ENCODE assay signal across 26 cellular contexts in the genomic region with DNA sequence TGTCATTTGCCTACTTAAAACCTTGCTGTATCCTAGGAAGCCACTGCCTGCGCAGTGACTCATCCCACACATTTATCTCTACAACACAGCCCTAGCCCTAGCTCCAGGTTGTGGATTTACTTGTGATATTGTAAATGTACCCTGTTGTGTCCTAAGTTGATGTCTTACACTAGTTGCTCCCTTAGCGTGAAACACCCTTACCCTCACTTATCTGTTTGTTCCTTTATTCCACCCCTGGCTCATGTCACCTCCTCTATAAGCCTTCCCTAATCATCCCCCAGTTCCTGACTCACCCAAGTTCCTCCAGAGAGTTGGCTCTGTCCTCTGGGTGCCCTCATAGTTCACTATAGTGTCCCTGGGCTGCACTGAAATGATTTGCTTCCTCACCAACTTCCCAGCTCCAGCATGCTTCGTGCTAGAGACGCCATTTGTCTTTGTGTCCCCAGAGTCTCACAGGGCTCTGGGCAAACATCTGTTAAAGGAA.
DNase-seq lines count a peak whose midpoint lies in the region; ATAC-seq and TF ChIP-seq lines count a peak whose summit lies in the region.
"Had no signal": no experiment of that assay in that cellular context is flagged by ENCODE, and none has a peak within 500 bp of the region (broad histone marks: within the 10 kb centered on the region; RNA-seq: fewer than 3 reads in every experiment).

No MANE protein-coding gene starts in this region.

- intact Hi-C loops in MCF 10A (cut with micrococcal nuclease) = no loop called here
- intact Hi-C loops in mammary epithelial cell (cut with micrococcal nuclease) = no loop called here

- H4K20me1 ChIP-seq in mammary epithelial cell (ENCODE audit: insufficient read depth, low read length) = no peaks in the 10 kb centered on the region

- H2BK12ac ChIP-seq in mesenchymal stem cell (ENCODE audit: low read length in 2 of 2) = no peak overlapping the region

- no peak overlapping the region for H2BK5ac ChIP-seq in mesenchymal stem cell (ENCODE audit: low read depth, low read length, poor library complexity, severe bottlenecking)

- H3K36me3 Mint-ChIP-seq in MCF 10A (ENCODE audit: insufficient read depth, unreplicated experiment) (no peaks in the 10 kb centered on the region), WTC11 (no peaks in the 10 kb centered on the region)
- no peaks in the 10 kb centered on the region for H3K36me3 Mint-ChIP-seq in stimulated activated effector memory CD8-positive, alpha-beta T cell treated with anti-CD3 and anti-CD28 coated beads, Interleukin-12 subunit alpha, Interleukin-12 subunit beta, amount 100 ng/mL, for 72 hours
- H3K36me3 Mint-ChIP-seq: CD8-positive, alpha-beta memory T cell; stimulated activated naive B cell treated with anti-CD40 and anti-IgM and Interleukin-4, amounts not matched to agents 10 μg/mL and 1 μg/mL and 100 μg/mL, for 72 hours; T-cell had no signal

- no peak for TF ChIP-seq CTCF in MCF 10A (IDR thresholded peaks at IDR 0.05; ENCODE audit: unreplicated experiment)
- TF ChIP-seq CTCF in mammary epithelial cell (conservative IDR thresholded peaks at IDR 0.05 in 1 of 2, IDR thresholded peaks at IDR 0.05 in 1 of 2; ENCODE audit: extremely low read depth in 1 of 2, insufficient read depth in 1 of 2, low read depth in 1 of 2, low read length in 2 of 2) = no peak
- TF ChIP-seq CTCF in WTC11 (IDR thresholded peaks at IDR 0.05) = no peak

- H3K4me1 Mint-ChIP-seq in MCF 10A (ENCODE audit: insufficient read depth, unreplicated experiment) (peaks cover 5% of the 10 kb centered on the region), WTC11 (peaks cover 4% of the 10 kb centered on the region; the same call in 1 of the 2 replicates)
- H3K4me1 Mint-ChIP-seq in stimulated activated effector memory CD8-positive, alpha-beta T cell treated with anti-CD3 and anti-CD28 coated beads, Interleukin-12 subunit alpha, Interleukin-12 subunit beta, amount 100 ng/mL, for 72 hours = no peaks in the 10 kb centered on the region
- H3K4me1 Mint-ChIP-seq: CD8-positive, alpha-beta memory T cell; stimulated activated naive B cell treated with anti-CD40 and anti-IgM and Interleukin-4, amounts not matched to agents 10 μg/mL and 1 μg/mL and 100 μg/mL, for 72 hours; T-cell had no signal

- H2BK120ac ChIP-seq in mesenchymal stem cell (ENCODE audit: low read depth, low read length) = no peak overlapping the region

- no peaks in the 10 kb centered on the region for H3K9me3 Mint-ChIP-seq in MCF 10A (ENCODE audit: unreplicated experiment)
- no peaks in the 10 kb centered on the region for H3K9me3 Mint-ChIP-seq in WTC11
- peaks cover 6% of the 10 kb centered on the region for H3K9me3 Mint-ChIP-seq in stimulated activated effector memory CD8-positive, alpha-beta T cell treated with anti-CD3 and anti-CD28 coated beads, Interleukin-12 subunit alpha, Interleukin-12 subunit beta, amount 100 ng/mL, for 72 hours
- H3K9me3 Mint-ChIP-seq: stimulated activated naive B cell treated with anti-CD40 and anti-IgM and Interleukin-4, amounts not matched to agents 10 μg/mL and 1 μg/mL and 100 μg/mL, for 72 hours had no signal

- H3K4me2 ChIP-seq in mammary epithelial cell (ENCODE audit: insufficient read depth, low read depth, low read length) (no peak overlapping the region), mesenchymal stem cell (ENCODE audit: low read length, poor library complexity, severe bottlenecking) (no peak overlapping the region)

- dilution Hi-C loops in mammary epithelial cell (cut with HindIII; ENCODE audit: low sequenced_read_pairs) = no loop called here

- in situ Hi-C loops in mammary epithelial cell (cut with MboI; ENCODE audit: low sequenced_read_pairs in 2 of 2) = no loop called here

- H3K27me3 ChIP-seq in mammary epithelial cell (ENCODE audit: insufficient read depth, low read length) (no peaks in the 10 kb centered on the region), mesenchymal stem cell (ENCODE audit: control insufficient read depth in 1 of 2, insufficient read depth in 1 of 2, low read length in 2 of 2) (no peaks in the 10 kb centered on the region)
- H3K27me3 ChIP-seq: colonic mucosa, sigmoid colon, SJCRH30 had no signal

- no peak overlapping the region for H3K9ac ChIP-seq in mammary epithelial cell (ENCODE audit: insufficient read depth, low read length)
- no peak overlapping the region for H3K9ac ChIP-seq in mesenchymal stem cell (ENCODE audit: low read length)

- H3K27ac Mint-ChIP-seq in MCF 10A (ENCODE audit: low read depth, unreplicated experiment) = peak overlapping the region; percentile 20
- peak overlapping the region; percentile 11; the same call in 1 of the 2 replicates for H3K27ac Mint-ChIP-seq in WTC11
- no peak overlapping the region for H3K27ac Mint-ChIP-seq in stimulated activated effector memory CD8-positive, alpha-beta T cell treated with anti-CD3 and anti-CD28 coated beads, Interleukin-12 subunit alpha, Interleukin-12 subunit beta, amount 100 ng/mL, for 72 hours
- H3K27ac Mint-ChIP-seq: activated CD8-positive, alpha-beta T cell treated with anti-CD3 and anti-CD28 coated beads, Interleukin-2, amount 10 ng/mL, durations not matched to agents 7 days and 5 days; activated naive CD4-positive, alpha-beta T cell treated with anti-CD3 and anti-CD28 coated beads, Interleukin-2, amount 50 U/mL, for 72 hours; CD8-positive, alpha-beta memory T cell; stimulated activated naive B cell treated with anti-CD40 and anti-IgM and Interleukin-4, amounts not matched to agents 10 μg/mL and 1 μg/mL and 100 μg/mL, for 72 hours; T-cell had no signal

- no peaks in the 10 kb centered on the region for H3K27me3 Mint-ChIP-seq in MCF 10A (ENCODE audit: insufficient read depth, unreplicated experiment)
- H3K27me3 Mint-ChIP-seq in WTC11 (ENCODE audit: low read depth) = no peaks in the 10 kb centered on the region
- H3K27me3 Mint-ChIP-seq: CD8-positive, alpha-beta memory T cell; stimulated activated naive B cell treated with anti-CD40 and anti-IgM and Interleukin-4, amounts not matched to agents 10 μg/mL and 1 μg/mL and 100 μg/mL, for 72 hours; T-cell had no signal

- ATAC-seq in WTC11 (peak; percentile 30; the same call in 1 of the 2 replicates), HG02973 (IDR thresholded peaks at IDR 0.05; ENCODE audit: unreplicated experiment) (no peak)
- ATAC-seq in stimulated activated effector memory CD8-positive, alpha-beta T cell treated with anti-CD3 and anti-CD28 coated beads, Interleukin-12 subunit alpha, Interleukin-12 subunit beta, amount 100 ng/mL, for 72 hours = no peak
- ATAC-seq: activated CD8-positive, alpha-beta T cell treated with anti-CD3 and anti-CD28 coated beads, Interleukin-2, amount 10 ng/mL, durations not matched to agents 7 days and 5 days; activated naive CD4-positive, alpha-beta T cell treated with anti-CD3 and anti-CD28 coated beads, Interleukin-2, amount 50 U/mL, for 72 hours; Panc1; stimulated activated naive B cell treated with anti-CD40 and anti-IgM and Interleukin-4, amounts not matched to agents 10 μg/mL and 1 μg/mL and 100 μg/mL, for 72 hours; T-cell had no signal

- no peak overlapping the region for H3K4me3 ChIP-seq in mammary epithelial cell (replicated peaks in 1 of 3; ENCODE audit: insufficient read depth in 1 of 3, low read depth in 2 of 3, low read length in 3 of 3)
- no peak overlapping the region for H3K4me3 ChIP-seq in mesenchymal stem cell (ENCODE audit: insufficient read depth in 1 of 2, low read depth in 1 of 2, low read length in 2 of 2)
- H3K4me3 ChIP-seq: colonic mucosa, prostate gland, sigmoid colon, SJCRH30 had no signal

- H3K4ac ChIP-seq in mesenchymal stem cell (ENCODE audit: low read depth in 1 of 2, low read length in 2 of 2) = no peak overlapping the region

- no peak for DNase-seq in MCF 10A (ENCODE audit: unreplicated experiment)
- no peak for DNase-seq in mammary epithelial cell
- DNase-seq in WTC11 (ENCODE audit: low spot score) = no peak
- DNase-seq in mesenchymal stem cell = peak; percentile 1
- no peak for DNase-seq in SIG-M5 (lab: John Stamatoyannopoulos, UW)
- DNase-seq in NCI-H2081 treated with DMSO at 0.1 percent for 48 hours (lab: John Stamatoyannopoulos, UW) = no peak
- no peak for DNase-seq in stimulated activated effector memory CD8-positive, alpha-beta T cell treated with anti-CD3 and anti-CD28 coated beads, Interleukin-12 subunit alpha, Interleukin-12 subunit beta, amount 100 ng/mL, for 72 hours (ENCODE audit: low spot score in 2 of 2)
- DNase-seq: activated CD8-positive, alpha-beta T cell treated with anti-CD3 and anti-CD28 coated beads, Interleukin-2, amount 10 ng/mL, durations not matched to agents 7 days and 5 days; CD8-positive, alpha-beta memory T cell; colonic mucosa; DMS153; effector CD8-positive, alpha-beta T cell; head of caudate nucleus; NCI-H1048; NCI-H187; NCI-H524 treated with DMSO at 0.1 percent for 48 hours; NK-92 treated with Interleukin-12 subunit alpha and Interleukin-12 subunit beta, amount 100 ng/mL, for 24 hours; sigmoid colon; SJCRH30; stimulated activated CD4-positive, alpha-beta T cell treated with anti-CD3 and anti-CD28 coated beads, Interleukin-4, amount 100 ng/mL, for 4 hours; stimulated activated naive B cell treated with anti-CD40 and anti-IgM and Interleukin-4, amounts not matched to agents 10 μg/mL and 1 μg/mL and 100 μg/mL, for 72 hours; T-cell had no signal

- no peak overlapping the region for H4K91ac ChIP-seq in mesenchymal stem cell (ENCODE audit: low read length)

- 76% methylated on average over 4 of the region's 4 CpGs for WGBS in mammary epithelial cell (ENCODE audit: low coverage, missing lambda C conversion rate)
- 76% methylated on average over 3 of the region's 4 CpGs for WGBS in mesenchymal stem cell

- POLR2A ChIA-PET in MCF 10A (lab: Yijun Ruan, JAX) = no interaction called here
- POLR2A ChIA-PET in WTC11 (lab: Charles Lee) = no interaction called here

- peak overlapping the region; percentile 87 for H2AK5ac ChIP-seq in mesenchymal stem cell (ENCODE audit: low read length, severe bottlenecking)

- H3K36me3 ChIP-seq in mammary epithelial cell (ENCODE audit: insufficient read depth, low read length) (no peaks in the 10 kb centered on the region), mesenchymal stem cell (ENCODE audit: control insufficient read depth in 1 of 2, insufficient read depth in 2 of 2, low read depth in 1 of 2, low read length in 2 of 2) (no peaks in the 10 kb centered on the region)
- H3K36me3 ChIP-seq: colonic mucosa, prostate gland, sigmoid colon, SJCRH30 had no signal

- no peak overlapping the region for H3K18ac ChIP-seq in mesenchymal stem cell (ENCODE audit: low read depth in 1 of 2, low read length in 2 of 2)

- BruUV-seq in MCF 10A (replicated peaks; lab: Mats Ljungman, UMichigan) = no TSS peak
- no TSS peak for BruUV-seq in mammary epithelial cell (replicated peaks; lab: Mats Ljungman, UMichigan)

- no peak overlapping the region for H3K23ac ChIP-seq in mesenchymal stem cell (ENCODE audit: low read length in 2 of 2)

- H3K9me3 ChIP-seq in mammary epithelial cell (replicated peaks; ENCODE audit: insufficient read depth, low read length) = peaks cover 3% of the 10 kb centered on the region
- H3K9me3 ChIP-seq in mesenchymal stem cell (ENCODE audit: control insufficient read depth, low read length) = no peaks in the 10 kb centered on the region
- H3K9me3 ChIP-seq: colonic mucosa, prostate gland, sigmoid colon, SJCRH30 had no signal

- no peak overlapping the region for H2AFZ ChIP-seq in mammary epithelial cell (ENCODE audit: low read depth, low read length)
- no peak overlapping the region for H2AFZ ChIP-seq in mesenchymal stem cell (ENCODE audit: low read depth, low read length)

- no peak overlapping the region for H3K14ac ChIP-seq in mesenchymal stem cell (ENCODE audit: low read length in 2 of 2)

- no peak overlapping the region for H4K8ac ChIP-seq in mesenchymal stem cell (ENCODE audit: low read length)

- no peak overlapping the region for H3K27ac ChIP-seq in mammary epithelial cell (ENCODE audit: insufficient read depth, low read depth, low read length)
- no peak overlapping the region for H3K27ac ChIP-seq in mesenchymal stem cell (ENCODE audit: low read length, poor library complexity, severe bottlenecking)
- H3K27ac ChIP-seq: colonic mucosa, prostate gland, sigmoid colon, SJCRH30 had no signal

- no peak overlapping the region for H3K4me3 Mint-ChIP-seq in MCF 10A (ENCODE audit: unreplicated experiment)
- no peak overlapping the region for H3K4me3 Mint-ChIP-seq in WTC11
- no peak overlapping the region for H3K4me3 Mint-ChIP-seq in stimulated activated effector memory CD8-positive, alpha-beta T cell treated with anti-CD3 and anti-CD28 coated beads, Interleukin-12 subunit alpha, Interleukin-12 subunit beta, amount 100 ng/mL, for 72 hours
- H3K4me3 Mint-ChIP-seq: activated CD8-positive, alpha-beta T cell treated with anti-CD3 and anti-CD28 coated beads, Interleukin-2, amount 10 ng/mL, durations not matched to agents 7 days and 5 days; CD8-positive, alpha-beta memory T cell; stimulated activated naive B cell treated with anti-CD40 and anti-IgM and Interleukin-4, amounts not matched to agents 10 μg/mL and 1 μg/mL and 100 μg/mL, for 72 hours; T-cell had no signal

- no peaks in the 10 kb centered on the region for H3K79me2 ChIP-seq in mammary epithelial cell (ENCODE audit: insufficient read depth, low read length)

- CTCF ChIA-PET in MCF 10A (lab: Yijun Ruan, JAX) (no interaction called here), mammary epithelial cell (lab: Charles Lee; ENCODE audit: low non-redundant PET) (no interaction called here), WTC11 (lab: Charles Lee) (no interaction called here)

- no peaks in the 10 kb centered on the region for H3K79me1 ChIP-seq in mesenchymal stem cell (replicated peaks; ENCODE audit: low read length, poor library complexity, severe bottlenecking)

- H2BK15ac ChIP-seq in mesenchymal stem cell (ENCODE audit: low read depth, poor library complexity, severe bottlenecking) = no peak overlapping the region

- H3K4me1 ChIP-seq in mammary epithelial cell (ENCODE audit: insufficient read depth, low read length) (no peaks in the 10 kb centered on the region), mesenchymal stem cell (ENCODE audit: control insufficient read depth, insufficient read depth, low read depth, low read length) (peaks cover 5% of the 10 kb centered on the region)
- H3K4me1 ChIP-seq: colonic mucosa, prostate gland had no signal
